ENCODE assay signal across 8 cellular contexts in the genomic region with DNA sequence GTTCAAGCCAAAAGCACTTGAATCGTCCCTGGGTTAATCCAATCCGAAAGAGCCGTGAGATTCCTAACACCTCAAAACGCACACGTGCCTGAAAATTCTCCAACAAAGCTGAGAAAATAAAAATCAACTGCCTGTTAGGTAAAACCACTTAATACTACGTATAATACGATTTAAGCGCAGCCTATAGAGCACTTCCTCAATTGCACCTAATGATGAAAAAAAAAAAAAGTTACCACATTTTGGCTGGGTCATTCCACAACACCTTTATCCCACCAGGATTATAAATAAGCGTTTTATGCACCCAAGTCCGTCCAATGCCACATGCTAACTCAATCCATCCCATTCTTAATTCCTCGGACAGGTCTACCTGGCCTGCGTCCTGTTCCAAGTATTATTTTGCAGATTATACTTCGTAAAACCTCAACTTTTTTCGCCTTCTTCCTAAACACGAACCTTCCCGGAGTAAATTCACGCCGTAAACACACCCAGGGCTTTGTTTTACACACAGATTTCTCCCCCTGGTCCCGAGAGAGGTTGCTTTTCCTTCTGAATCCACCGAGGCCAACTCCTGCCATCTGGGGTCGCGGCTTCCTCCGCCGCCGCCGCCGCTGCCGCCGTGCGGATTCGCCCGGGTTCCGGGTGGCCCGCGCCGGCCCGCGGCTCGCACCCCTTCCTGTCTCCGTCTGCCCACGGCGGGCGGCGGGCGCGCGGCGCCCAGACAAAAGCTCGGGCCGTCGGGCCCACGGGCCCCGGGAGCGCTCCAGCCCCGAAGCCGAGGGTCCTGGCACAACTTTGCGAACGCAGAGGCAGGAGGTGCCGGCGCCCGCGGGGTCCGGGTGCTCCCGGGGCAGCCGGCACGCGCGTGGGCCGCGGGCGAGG.
DNase-seq lines count a peak whose midpoint lies in the region; ATAC-seq and TF ChIP-seq lines count a peak whose summit lies in the region.

No MANE protein-coding gene starts in this region.

- CTCF ChIA-PET in PC-9 (lab: Charles Lee) = interaction anchor here (0.6 kb wide), 1 partner anchor 216 kb away, joined by 3 read pairs; no protein-coding TSS in a partner anchor
- CTCF ChIA-PET in activated naive CD4-positive, alpha-beta T cell treated with anti-CD3 and anti-CD28 coated beads for 36 hours (lab: Charles Lee) = interaction anchor here (1.2 to 1.3 kb wide), 2 partner anchors 11 to 23 kb away, joined by 6 to 7 read pairs; no protein-coding TSS in a partner anchor

- peak overlapping the region; percentile 97 for H3K4me3 Mint-ChIP-seq in activated naive CD4-positive, alpha-beta T cell treated with anti-CD3 and anti-CD28 coated beads for 36 hours

- peaks cover 8% of the 10 kb centered on the region for H3K4me1 ChIP-seq in PC-9 (replicated peaks; ENCODE audit: insufficient read depth)
- no peaks in the 10 kb centered on the region for H3K4me1 ChIP-seq in iPS DF 6.9 (ENCODE audit: control insufficient read depth, insufficient read depth, low read length)

- TF ChIP-seq CTCF in PC-9 (conservative IDR thresholded peaks at IDR 0.05) = no peak

- H3K79me2 ChIP-seq in PC-9 (ENCODE audit: low read depth) = peaks cover 30% of the 10 kb centered on the region

- peaks cover 12% of the 10 kb centered on the region for H4K20me1 ChIP-seq in PC-9 (ENCODE audit: insufficient read depth)

- H3K4me3 ChIP-seq in PC-9 = peak overlapping the region; percentile 68
- peak overlapping the region; percentile 90 for H3K4me3 ChIP-seq in iPS DF 6.9 (ENCODE audit: low read length)

- H3K36me3 ChIP-seq in PC-9 (ENCODE audit: low read depth) (no peaks in the 10 kb centered on the region), iPS DF 6.9 (ENCODE audit: control insufficient read depth, insufficient read depth, low read length) (peaks cover 2% of the 10 kb centered on the region; the same call in 1 of the 2 replicates)

- peaks cover 12% of the 10 kb centered on the region for H3F3A ChIP-seq in PC-9 (ENCODE audit: insufficient read depth, low read depth)

- peak overlapping the region; percentile 76 for H2AFZ ChIP-seq in PC-9

- H3K27me3 ChIP-seq in PC-9 (ENCODE audit: insufficient read depth, low read depth) = no peaks in the 10 kb centered on the region
- no peaks in the 10 kb centered on the region for H3K27me3 ChIP-seq in iPS DF 6.9 (ENCODE audit: control insufficient read depth, insufficient read depth, low read length)

- no peaks in the 10 kb centered on the region for H3K9me2 ChIP-seq in PC-9 (ENCODE audit: insufficient read depth)

- no peaks in the 10 kb centered on the region for H3K9me3 Mint-ChIP-seq in activated naive CD4-positive, alpha-beta T cell treated with anti-CD3 and anti-CD28 coated beads for 36 hours

- ATAC-seq in HG02981 (IDR thresholded peaks at IDR 0.05; ENCODE audit: unreplicated experiment) = peak; percentile 8

- intact Hi-C loops in PC-9 (cut with micrococcal nuclease; ENCODE audit: unreplicated experiment) = no loop called here
- intact Hi-C loops in activated naive CD4-positive, alpha-beta T cell treated with anti-CD3 and anti-CD28 coated beads for 36 hours (cut with micrococcal nuclease) = loop anchor here (2.0 to 10.0 kb wide), 4 partner anchors 71 to 779 kb away; partner anchors contain the start of gene MLEC

- H3K4me1 Mint-ChIP-seq in activated naive CD4-positive, alpha-beta T cell treated with anti-CD3 and anti-CD28 coated beads for 36 hours (ENCODE audit: low read depth) = peaks cover 29% of the 10 kb centered on the region

- peak overlapping the region; percentile 84 for H3K4me2 ChIP-seq in PC-9

- POLR2A ChIA-PET in PC-9 (lab: Charles Lee; ENCODE audit: unreplicated experiment) = no interaction called here

- no peaks in the 10 kb centered on the region for H3K27me3 Mint-ChIP-seq in activated naive CD4-positive, alpha-beta T cell treated with anti-CD3 and anti-CD28 coated beads for 36 hours (ENCODE audit: low read depth)

- peaks cover 3% of the 10 kb centered on the region for H3K36me3 Mint-ChIP-seq in activated naive CD4-positive, alpha-beta T cell treated with anti-CD3 and anti-CD28 coated beads for 36 hours (ENCODE audit: low read depth)

- H3K9me3 ChIP-seq in PC-9 (ENCODE audit: insufficient read depth, low read depth) (no peaks in the 10 kb centered on the region), iPS DF 6.9 (ENCODE audit: control insufficient read depth, insufficient read depth, low read length) (no peaks in the 10 kb centered on the region)

- no TSS peak for BruUV-seq in PC-9 (replicated peaks; lab: Mats Ljungman, UMichigan)

- H3K27ac ChIP-seq in PC-9 (no peak overlapping the region), iPS DF 6.9 (ENCODE audit: low read length) (no peak overlapping the region)

- no CpG with 5 or more reads among the region's 71 CpGs for WGBS in iPS DF 6.9 (ENCODE audit: insufficient coverage, insufficient read length)

- peak overlapping the region; percentile 81 for H3K27ac Mint-ChIP-seq in activated naive CD4-positive, alpha-beta T cell treated with anti-CD3 and anti-CD28 coated beads for 36 hours

- DNase-seq in SIG-M5 treated with dmso at 0.1 percent for 504 hours (lab: John Stamatoyannopoulos, UW; ENCODE audit: unreplicated experiment) = peak; percentile 64
- DNase-seq in SIG-M5 (lab: John Stamatoyannopoulos, UW) = no peak
- peak in 1 of 2 experiments; percentile 10 for DNase-seq in PC-9
- DNase-seq in activated naive CD4-positive, alpha-beta T cell treated with anti-CD3 and anti-CD28 coated beads for 36 hours = peak; percentile 34
- DNase-seq in iPS DF 6.9 (ENCODE audit: low read depth, low spot score) = no peak
- DNase-seq in stimulated activated CD4-positive, alpha-beta T cell treated with anti-CD3 and anti-CD28 coated beads, Interleukin-15, amount 100 ng/mL, for 24 hours = peak; percentile 57
- DNase-seq in ureter (ENCODE audit: low spot score) = no peak

Comparison
In these comparisons a context has a peak if more than half of its experiments do, and no peak if none do; other contexts are left out.
1. DNase-seq: peak in SIG-M5 treated with dmso at 0.1 percent for 504 hours (single experiment), activated naive CD4-positive, alpha-beta T cell treated with anti-CD3 and anti-CD28 coated beads for 36 hours (single experiment) and stimulated activated CD4-positive, alpha-beta T cell treated with anti-CD3 and anti-CD28 coated beads, Interleukin-15, amount 100 ng/mL, for 24 hours (single experiment); none in SIG-M5 (single experiment), iPS DF 6.9 (single experiment) and ureter (single experiment).